ENCODE assay signal across 8 cellular contexts in genomic region chr5:135466178-135467050, GRCh38. TPM values are rescaled to one million over a fixed set of nuclear protein-coding genes. Genes with fewer than 3 reads are reported as not detected.
DNase-seq lines count a peak whose midpoint lies in the region; ATAC-seq and TF ChIP-seq lines count a peak whose summit lies in the region.

No MANE protein-coding gene starts in this region.

- peaks cover 11% of the 10 kb centered on the region for H3K4me1 Mint-ChIP-seq in mesothelial cell of epicardium

- H3K27ac Mint-ChIP-seq in mesothelial cell of epicardium, result no peak overlapping the region

- peaks cover 92% of the 10 kb centered on the region for H3K27me3 Mint-ChIP-seq in mesothelial cell of epicardium (ENCODE audit: low read depth)

- peaks cover 5% of the 10 kb centered on the region for H3K4me1 ChIP-seq in effector memory CD4-positive, alpha-beta T cell (ENCODE audit: control insufficient read depth, insufficient read depth, low read length, poor library complexity, severe bottlenecking)

- no peak overlapping the region for H3K27ac ChIP-seq in effector memory CD4-positive, alpha-beta T cell (ENCODE audit: insufficient read depth, low read length, poor library complexity, severe bottlenecking)

- peak; percentile 49 to 54 for DNase-seq in NCI-H2081 (lab: John Stamatoyannopoulos, UW)
- no peak for DNase-seq in NCI-H2081 treated with DMSO at 0.1 percent for 48 hours (lab: John Stamatoyannopoulos, UW)
- peak; percentile 89 for DNase-seq in NCI-H82 (lab: John Stamatoyannopoulos, UW)
- peak; percentile 87 for DNase-seq in activated CD8-positive, alpha-beta memory T cell treated with anti-CD3 and anti-CD28 coated beads for 24 hours
- peak in 2 of 3 donors; percentile 4 to 16 for DNase-seq in effector memory CD4-positive, alpha-beta T cell
- DNase-seq in mesothelial cell of epicardium (ENCODE audit: low spot score in 2 of 2, unreplicated experiment in 2 of 2), result peak; percentile 77 to 93
- peak; percentile 35 to 47 for DNase-seq in stimulated activated CD8-positive, alpha-beta memory T cell treated with anti-CD3 and anti-CD28 coated beads, Interleukin-2, amount 100 ng/mL, for 1 hour (ENCODE audit: low read depth in 2 of 2)

- no peaks in the 10 kb centered on the region for H3K9me3 Mint-ChIP-seq in mesothelial cell of epicardium

- H3K36me3 ChIP-seq in effector memory CD4-positive, alpha-beta T cell (ENCODE audit: control insufficient read depth, insufficient read depth, low read length), result no peaks in the 10 kb centered on the region

- H3K27me3 ChIP-seq in effector memory CD4-positive, alpha-beta T cell (replicated peaks; ENCODE audit: control insufficient read depth, insufficient read depth, low read length, poor library complexity, severe bottlenecking), result peaks cover 7% of the 10 kb centered on the region

- peak overlapping the region; percentile 66 for H3K4me3 Mint-ChIP-seq in mesothelial cell of epicardium

- H3K9me3 ChIP-seq in effector memory CD4-positive, alpha-beta T cell (ENCODE audit: control insufficient read depth, low read length), result no peaks in the 10 kb centered on the region

- TF ChIP-seq CTCF in mesothelial cell of epicardium (IDR thresholded peaks at IDR 0.05; ENCODE audit: unreplicated experiment), result peak; percentile 74

- no peaks in the 10 kb centered on the region for H3K36me3 Mint-ChIP-seq in mesothelial cell of epicardium

- peak; percentile 59 for ATAC-seq in HG03139 (IDR thresholded peaks at IDR 0.05; ENCODE audit: unreplicated experiment)

- H3K4me3 ChIP-seq in effector memory CD4-positive, alpha-beta T cell (ENCODE audit: insufficient read depth, low read depth, low read length, poor library complexity, severe bottlenecking), result no peak overlapping the region

RNA-seq across cellular contexts. Expression of gene TIFAB, which starts 14.3 kb away (rescaled TPM):
- total RNA-seq in mesothelial cell of epicardium, result not detected in 3 replicates

RNA-seq across cellular contexts. Expression of gene DCANP1, which starts 19.3 kb away (rescaled TPM):
- not detected in 3 replicates for total RNA-seq in mesothelial cell of epicardium
